In genomic region chr7:132607656-132608055, GRCh38 we compare ENCODE assay signal across 26 cellular contexts.
"Had no signal": no experiment of that assay in that cellular context is flagged by ENCODE, and none has a peak within 500 bp of the region (broad histone marks: within the 10 kb centered on the region; RNA-seq: fewer than 3 reads in every experiment).

No MANE protein-coding gene starts in this region.

- H3K9ac ChIP-seq: neural progenitor cell had no signal

- H3K4me3 ChIP-seq: hepatocyte, left ventricle myocardium inferior, lung, neural progenitor cell, ovary, right atrium auricular region, skin epidermis, stomach, testis, tibial artery, uterus had no signal

- H3K27ac ChIP-seq: hepatocyte, left ventricle myocardium inferior, neural progenitor cell, ovary, right atrium auricular region, skin epidermis, stomach, testis, tibial artery, uterus had no signal

- H2AFZ ChIP-seq: hepatocyte, neural progenitor cell had no signal

- H3K4me2 ChIP-seq: hepatocyte, neural progenitor cell had no signal

- H3K27ac Mint-ChIP-seq: mesothelial cell of epicardium; naive B cell; natural killer cell; nephron progenitor cell; neural progenitor cell; progenitor cell of endocrine pancreas; stimulated activated naive B cell treated with anti-CD40 and anti-IgM and Interleukin-4, amounts not matched to agents 10 μg/mL and 1 μg/mL and 100 μg/mL, for 72 hours; type B pancreatic cell had no signal

- H3K4me3 Mint-ChIP-seq: mesothelial cell of epicardium; naive B cell; natural killer cell; nephron progenitor cell; neural progenitor cell; stimulated activated naive B cell treated with anti-CD40 and anti-IgM and Interleukin-4, amounts not matched to agents 10 μg/mL and 1 μg/mL and 100 μg/mL, for 72 hours; type B pancreatic cell had no signal

- H3K27me3 ChIP-seq: neural progenitor cell, ovary, right atrium auricular region, testis, tibial artery, uterus had no signal

- H3K4me1 Mint-ChIP-seq: mesothelial cell of epicardium; naive B cell; natural killer cell; nephron progenitor cell; stimulated activated naive B cell treated with anti-CD40 and anti-IgM and Interleukin-4, amounts not matched to agents 10 μg/mL and 1 μg/mL and 100 μg/mL, for 72 hours had no signal

- H3K9me3 ChIP-seq: left ventricle myocardium inferior, ovary, right atrium auricular region, stomach, testis, tibial artery, uterus had no signal

- H3K9me3 Mint-ChIP-seq: mesothelial cell of epicardium; naive B cell; natural killer cell; nephron progenitor cell; stimulated activated naive B cell treated with anti-CD40 and anti-IgM and Interleukin-4, amounts not matched to agents 10 μg/mL and 1 μg/mL and 100 μg/mL, for 72 hours; type B pancreatic cell had no signal

- H3K4me1 ChIP-seq: right atrium auricular region, stomach, tibial artery, uterus had no signal

- H3K36me3 Mint-ChIP-seq: mesothelial cell of epicardium; naive B cell; natural killer cell; neural progenitor cell; stimulated activated naive B cell treated with anti-CD40 and anti-IgM and Interleukin-4, amounts not matched to agents 10 μg/mL and 1 μg/mL and 100 μg/mL, for 72 hours; type B pancreatic cell had no signal

- ATAC-seq: natural killer cell; sciatic nerve; stimulated activated naive B cell treated with anti-CD40 and anti-IgM and Interleukin-4, amounts not matched to agents 10 μg/mL and 1 μg/mL and 100 μg/mL, for 72 hours; stimulated activated naive CD8-positive, alpha-beta T cell treated with anti-CD3 and anti-CD28 coated beads, Interleukin-15, Interleukin-2, amounts not matched to agents 100 U/mL and 50 U/mL, for 24 hours had no signal

- H3K36me3 ChIP-seq: left ventricle myocardium inferior, neural progenitor cell, ovary, right atrium auricular region, stomach, tibial artery, uterus had no signal

- H3K79me2 ChIP-seq: hepatocyte had no signal

- DNase-seq: islet precursor cell; left ventricle myocardium inferior; mesendoderm; naive B cell; natural killer cell; nephron progenitor cell; ovary; stimulated activated CD4-positive, alpha-beta T cell treated with anti-CD3 and anti-CD28 coated beads, Interleukin-12 subunit alpha, Interleukin-12 subunit beta, amount 100 ng/mL, for 4 hours; stimulated activated CD4-positive, alpha-beta T cell treated with anti-CD3 and anti-CD28 coated beads, Interleukin-15, amount 100 ng/mL, for 24 hours; stimulated activated CD4-positive, alpha-beta T cell treated with anti-CD3 and anti-CD28 coated beads, Interleukin-2, amount 100 ng/mL, for 24 hours; stimulated activated CD4-positive, alpha-beta T cell treated with anti-CD3 and anti-CD28 coated beads, Interleukin-4, amount 100 ng/mL, for 1 hour; stimulated activated naive B cell treated with anti-CD40 and anti-IgM and Interleukin-4, amounts not matched to agents 10 μg/mL and 1 μg/mL and 100 μg/mL, for 72 hours; stimulated activated naive CD8-positive, alpha-beta T cell treated with anti-CD3 and anti-CD28 coated beads, Interleukin-15, Interleukin-2, amounts not matched to agents 100 U/mL and 50 U/mL, for 24 hours; stomach; testis; tibial artery; uterus had no signal
